Comparison of ENCODE assay signal across 19 cellular contexts in the genomic region with DNA sequence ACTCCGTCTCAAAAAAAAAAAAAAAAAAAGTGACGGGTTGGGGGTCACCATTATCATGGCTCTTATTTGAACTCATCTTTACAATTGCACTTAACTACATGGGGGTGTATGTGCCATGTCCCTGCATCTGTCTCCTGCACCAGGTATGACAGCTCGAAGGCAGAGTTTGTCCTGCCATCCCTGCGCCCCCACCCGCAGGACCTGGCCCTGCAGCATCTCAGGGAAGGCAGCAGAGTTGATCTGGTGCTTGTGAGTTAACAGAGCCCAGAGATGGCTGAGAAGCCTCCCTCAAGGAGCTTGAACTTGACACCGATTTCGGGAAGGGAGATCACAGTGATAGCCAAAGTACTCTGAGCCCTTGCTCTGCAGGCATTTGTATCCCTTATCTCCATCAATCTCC. TPM values are rescaled to one million over a fixed set of nuclear protein-coding genes. Genes with fewer than 3 reads are reported as not detected.
DNase-seq lines count a peak whose midpoint lies in the region; ATAC-seq, FAIRE-seq and TF ChIP-seq lines count a peak whose summit lies in the region.
"Had no signal": no experiment of that assay in that cellular context is flagged by ENCODE, and none has a peak within 500 bp of the region (broad histone marks: within the 10 kb centered on the region; RNA-seq: fewer than 3 reads in every experiment).

No MANE protein-coding gene starts in this region.

- no peak for TF ChIP-seq RAD21 in HepG2 (CRISPR knock-in tag; IDR thresholded peaks at IDR 0.05)

- H3K4me1 ChIP-seq in HepG2 (ENCODE audit: insufficient read depth, low read length): peaks cover 31% of the 10 kb centered on the region
- H3K4me1 ChIP-seq in right lobe of liver: peaks cover 0 to 6% (median 0%) of the 10 kb centered on the region in 4 donors
- H3K4me1 ChIP-seq: HAP-1 had no signal

- TF ChIP-seq CTCF in HepG2 (CRISPR knock-in tag; IDR thresholded peaks at IDR 0.05) (no peak), right lobe of liver (IDR thresholded peaks at IDR 0.05) (no peak)

- DNase-seq in HepG2 (ENCODE audit: low spot score): no peak
- DNase-seq in right lobe of liver: no peak
- peak; percentile 44 for DNase-seq in RPMI8226
- DNase-seq in mesenteric fat pad (ENCODE audit: low spot score): peak; percentile 60
- no peak for DNase-seq in NCI-H1930 (lab: John Stamatoyannopoulos, UW)
- DNase-seq in NCI-H2107 treated with DMSO at 0.1 percent for 48 hours (lab: John Stamatoyannopoulos, UW; ENCODE audit: unreplicated experiment): no peak
- DNase-seq: Caco-2, DMS79 treated with DMSO at 0.1 percent for 48 hours, NCI-H1048, NCI-H1694, NCI-H446 treated with DMSO at 0.1 percent for 48 hours, NCI-H748 treated with DMSO at 0.1 percent for 48 hours had no signal

- no peaks in the 10 kb centered on the region for H3K79me2 ChIP-seq in HepG2 (ENCODE audit: insufficient read depth, low read length)

- FAIRE-seq in HepG2 (lab: Jason Lieb, UNC): no peak
- FAIRE-seq: G401.6, GM12892 had no signal

- in situ Hi-C loops in HepG2 (cut with HindIII; ENCODE audit: extremely low pct_ligation_motif_present, low pct_unique_long_range_greater_than_20kb): loop anchor here (10.0 to 25.0 kb wide), 2 partner anchors 57 to 1824 kb away; no protein-coding TSS in a partner anchor

- H2AFZ ChIP-seq in HepG2 (ENCODE audit: low read length): no peak overlapping the region

- no peak for ATAC-seq in HepG2
- no peak for ATAC-seq in right lobe of liver
- no peak for ATAC-seq in HG03469 (IDR thresholded peaks at IDR 0.05; ENCODE audit: unreplicated experiment)

- H3K9me3 ChIP-seq in HepG2 (ENCODE audit: low read length): no peaks in the 10 kb centered on the region
- no peaks in the 10 kb centered on the region for H3K9me3 ChIP-seq in right lobe of liver
- H3K9me3 ChIP-seq: Caco-2, HAP-1 had no signal

- H4K20me1 ChIP-seq in HepG2 (ENCODE audit: insufficient read depth, low read length): no peaks in the 10 kb centered on the region

- POLR2A ChIA-PET in HepG2 (lab: Yijun Ruan, JAX): no interaction called here

- H3K4me2 ChIP-seq in HepG2 (ENCODE audit: low read depth, low read length): no peak overlapping the region

- H3K27ac ChIP-seq in HepG2 (ENCODE audit: extremely low read length, insufficient read depth, low read length) (no peak overlapping the region), right lobe of liver (no peak overlapping the region)

- TF ChIP-seq EP300 in HepG2 (IDR thresholded peaks at IDR 0.05; ENCODE audit: low read depth in 2 of 2, low read length in 2 of 2): no peak
- TF ChIP-seq EP300 in HepG2 (CRISPR knock-in tag; IDR thresholded peaks at IDR 0.05; ENCODE audit: borderline replicate concordance): no peak

- BruUV-seq in HepG2 (replicated peaks; lab: Mats Ljungman, UMichigan): no TSS peak

- intact Hi-C loops in HepG2 (cut with micrococcal nuclease; ENCODE audit: unreplicated experiment) (no loop called here), right lobe of liver (cut with DNase I) (no loop called here)

- H3K36me3 ChIP-seq in HepG2 (replicated peaks in 1 of 2; ENCODE audit: control insufficient read depth in 1 of 2, insufficient read depth in 2 of 2, low read length in 2 of 2): no peaks in the 10 kb centered on the region
- no peaks in the 10 kb centered on the region for H3K36me3 ChIP-seq in right lobe of liver
- H3K36me3 ChIP-seq: HAP-1 had no signal

- 25% methylated on average over 5 of the region's 7 CpGs for WGBS in HepG2 (ENCODE audit: low lambda C conversion rate)
- 54% methylated on average over 3 of the region's 7 CpGs for WGBS in right lobe of liver (ENCODE audit: insufficient coverage, low coverage, low lambda C conversion rate, missing lambda C conversion rate)

- no peak overlapping the region for H3K4me3 ChIP-seq in HepG2 (replicated peaks in 1 of 3; ENCODE audit: insufficient read depth in 1 of 3, low read depth in 2 of 3, low read length in 3 of 3)
- H3K4me3 ChIP-seq in right lobe of liver: no peak overlapping the region
- H3K4me3 ChIP-seq: HAP-1 had no signal

- H3K27me3 ChIP-seq in HepG2 (ENCODE audit: control insufficient read depth in 1 of 2, insufficient read depth in 2 of 2, low read length in 2 of 2) (no peaks in the 10 kb centered on the region), right lobe of liver (no peaks in the 10 kb centered on the region)

- TF ChIP-seq POLR2A in HepG2 (IDR thresholded peaks at IDR 0.05; ENCODE audit: insufficient read depth in 1 of 2, low read depth in 2 of 2, low read length in 2 of 2) (no peak), right lobe of liver (IDR thresholded peaks at IDR 0.05) (no peak)

- CTCF ChIA-PET in HepG2 (lab: Yijun Ruan, JAX; ENCODE audit: low intra/inter-chr PET ratio, low total read pairs): no interaction called here

- H3K9ac ChIP-seq in HepG2 (ENCODE audit: insufficient read depth, low read depth, low read length): no peak overlapping the region

TF ChIP-seq in HepG2, 621 proteins besides CTCF, POLR2A, EP300 and RAD21:
- TF ChIP-seq ZNF629 (CRISPR knock-in tag; conservative IDR thresholded peaks at IDR 0.05) (0 out of 2 replicates have a peak, but pooled peaks have one; percentile 12), SALL2 (CRISPR knock-in tag; IDR thresholded peaks at IDR 0.05) (no peak), FLYWCH1 (CRISPR knock-in tag; IDR thresholded peaks at IDR 0.05) (no peak), PITX1 (CRISPR knock-in tag; IDR thresholded peaks at IDR 0.05) (no peak)

RNA-seq across cellular contexts. Expression of gene C16orf82, which starts 44.8 kb away (rescaled TPM):
- total RNA-seq in HepG2 (2016; rRNA removed; fragmentation: Illumina TruSeq; extraction: Trizol): not detected in 2 replicates
- not detected in 2 replicates for total RNA-seq in HepG2 (2016; cell fraction: cytosol; rRNA removed; fragmentation: Illumina TruSeq; extraction: Trizol; ENCODE audit: low read depth)
- total RNA-seq in HepG2 (2016; cell fraction: insoluble cytoplasmic fraction; rRNA removed; fragmentation: Illumina TruSeq; extraction: Trizol): not detected in 2 replicates
- total RNA-seq in HepG2 (2016; cell fraction: membrane; rRNA removed; fragmentation: Illumina TruSeq; extraction: Trizol): not detected in 2 replicates
- total RNA-seq in HepG2 (2016; cell fraction: nucleus; rRNA removed; fragmentation: Illumina TruSeq; extraction: Trizol): not detected in 2 replicates
- polyA plus RNA-seq in HepG2 (2011; rRNA removed): not detected in 2 replicates
- not detected in 2 replicates for polyA plus RNA-seq in HepG2 (2011; cell fraction: cytosol; rRNA removed)
- polyA plus RNA-seq in HepG2 (2011; cell fraction: nucleus; rRNA removed): not detected in 2 replicates
- polyA plus RNA-seq in HepG2 (2012): not detected in 2 replicates
- polyA plus RNA-seq in HepG2 (2016; cell fraction: cytosol; fragmentation: Illumina TruSeq; extraction: Trizol; ENCODE audit: low read depth): not detected in 2 replicates
- not detected in 2 replicates for polyA plus RNA-seq in HepG2 (2016; cell fraction: insoluble cytoplasmic fraction; fragmentation: Illumina TruSeq; extraction: Trizol; ENCODE audit: low read depth)
- not detected in 2 replicates for polyA plus RNA-seq in HepG2 (2016; cell fraction: membrane; fragmentation: Illumina TruSeq; extraction: Trizol; ENCODE audit: low read depth)
- polyA plus RNA-seq in HepG2 (2016; cell fraction: nucleus; fragmentation: Illumina TruSeq; extraction: Trizol; ENCODE audit: insufficient read depth, low read depth): not detected in 2 replicates
- polyA minus RNA-seq in HepG2 (2011; rRNA and poly(A)+ RNA removed; ENCODE audit: low replicate concordance): not detected in 2 replicates
- not detected in 2 replicates for polyA minus RNA-seq in HepG2 (2011; cell fraction: cytosol; rRNA and poly(A)+ RNA removed)
- not detected in 2 replicates for polyA minus RNA-seq in HepG2 (2011; cell fraction: nucleus; rRNA and poly(A)+ RNA removed)
- total RNA-seq in right lobe of liver: not detected
- total RNA-seq in mesenteric fat pad: not detected
- total RNA-seq: Caco-2, HT1080, RPMI7951 had no signal
- polyA plus RNA-seq: BJ had no signal

Comparison
In these comparisons a context has a peak if more than half of its experiments do, and no peak if none do; other contexts are left out.
1. DNase-seq: peak in RPMI8226 (single experiment) and mesenteric fat pad (single experiment); none in HepG2 (single experiment), right lobe of liver (0 of 3), NCI-H1930 (0 of 2) and NCI-H2107 treated with DMSO at 0.1 percent for 48 hours (single experiment).